1 cellular context compared by ENCODE assay signal in the genomic region with DNA sequence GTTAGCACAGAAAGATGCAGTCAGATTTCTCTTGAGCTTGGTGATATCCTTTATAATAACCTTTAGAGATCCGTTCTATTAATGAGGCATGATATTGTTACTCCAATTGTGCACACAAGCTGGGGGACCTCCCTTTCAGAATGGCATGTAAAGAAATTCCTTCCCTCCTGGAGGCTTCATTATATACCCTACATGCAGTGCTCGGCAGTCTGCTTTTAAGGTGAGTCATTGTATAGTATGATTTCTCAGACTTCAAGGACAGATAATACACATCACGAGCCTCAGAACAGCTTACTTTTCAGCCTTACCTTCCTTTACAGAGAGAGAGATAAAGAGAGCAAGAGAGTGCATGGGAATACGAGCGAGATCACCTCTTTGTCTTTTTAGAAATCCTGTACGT.
TF ChIP-seq lines count a peak whose summit lies in the region.

No MANE protein-coding gene starts in this region.

TF ChIP-seq in GM23338, 12 proteins besides CTCF, POLR2A, EP300 and RAD21 (continued from another document):
- no peak for TF ChIP-seq ZNF331 (CRISPR knock-in tag; IDR thresholded peaks at IDR 0.05; ENCODE audit: low read depth)
- no peak for TF ChIP-seq EZH2phosphoT487 (IDR thresholded peaks at IDR 0.05; ENCODE audit: unreplicated experiment)
- no peak for TF ChIP-seq STAT1 (IDR thresholded peaks at IDR 0.05; ENCODE audit: unreplicated experiment)
- TF ChIP-seq POLR2AphosphoS5 (IDR thresholded peaks at IDR 0.05; ENCODE audit: low read depth), result no peak
- TF ChIP-seq, protein P1, sequence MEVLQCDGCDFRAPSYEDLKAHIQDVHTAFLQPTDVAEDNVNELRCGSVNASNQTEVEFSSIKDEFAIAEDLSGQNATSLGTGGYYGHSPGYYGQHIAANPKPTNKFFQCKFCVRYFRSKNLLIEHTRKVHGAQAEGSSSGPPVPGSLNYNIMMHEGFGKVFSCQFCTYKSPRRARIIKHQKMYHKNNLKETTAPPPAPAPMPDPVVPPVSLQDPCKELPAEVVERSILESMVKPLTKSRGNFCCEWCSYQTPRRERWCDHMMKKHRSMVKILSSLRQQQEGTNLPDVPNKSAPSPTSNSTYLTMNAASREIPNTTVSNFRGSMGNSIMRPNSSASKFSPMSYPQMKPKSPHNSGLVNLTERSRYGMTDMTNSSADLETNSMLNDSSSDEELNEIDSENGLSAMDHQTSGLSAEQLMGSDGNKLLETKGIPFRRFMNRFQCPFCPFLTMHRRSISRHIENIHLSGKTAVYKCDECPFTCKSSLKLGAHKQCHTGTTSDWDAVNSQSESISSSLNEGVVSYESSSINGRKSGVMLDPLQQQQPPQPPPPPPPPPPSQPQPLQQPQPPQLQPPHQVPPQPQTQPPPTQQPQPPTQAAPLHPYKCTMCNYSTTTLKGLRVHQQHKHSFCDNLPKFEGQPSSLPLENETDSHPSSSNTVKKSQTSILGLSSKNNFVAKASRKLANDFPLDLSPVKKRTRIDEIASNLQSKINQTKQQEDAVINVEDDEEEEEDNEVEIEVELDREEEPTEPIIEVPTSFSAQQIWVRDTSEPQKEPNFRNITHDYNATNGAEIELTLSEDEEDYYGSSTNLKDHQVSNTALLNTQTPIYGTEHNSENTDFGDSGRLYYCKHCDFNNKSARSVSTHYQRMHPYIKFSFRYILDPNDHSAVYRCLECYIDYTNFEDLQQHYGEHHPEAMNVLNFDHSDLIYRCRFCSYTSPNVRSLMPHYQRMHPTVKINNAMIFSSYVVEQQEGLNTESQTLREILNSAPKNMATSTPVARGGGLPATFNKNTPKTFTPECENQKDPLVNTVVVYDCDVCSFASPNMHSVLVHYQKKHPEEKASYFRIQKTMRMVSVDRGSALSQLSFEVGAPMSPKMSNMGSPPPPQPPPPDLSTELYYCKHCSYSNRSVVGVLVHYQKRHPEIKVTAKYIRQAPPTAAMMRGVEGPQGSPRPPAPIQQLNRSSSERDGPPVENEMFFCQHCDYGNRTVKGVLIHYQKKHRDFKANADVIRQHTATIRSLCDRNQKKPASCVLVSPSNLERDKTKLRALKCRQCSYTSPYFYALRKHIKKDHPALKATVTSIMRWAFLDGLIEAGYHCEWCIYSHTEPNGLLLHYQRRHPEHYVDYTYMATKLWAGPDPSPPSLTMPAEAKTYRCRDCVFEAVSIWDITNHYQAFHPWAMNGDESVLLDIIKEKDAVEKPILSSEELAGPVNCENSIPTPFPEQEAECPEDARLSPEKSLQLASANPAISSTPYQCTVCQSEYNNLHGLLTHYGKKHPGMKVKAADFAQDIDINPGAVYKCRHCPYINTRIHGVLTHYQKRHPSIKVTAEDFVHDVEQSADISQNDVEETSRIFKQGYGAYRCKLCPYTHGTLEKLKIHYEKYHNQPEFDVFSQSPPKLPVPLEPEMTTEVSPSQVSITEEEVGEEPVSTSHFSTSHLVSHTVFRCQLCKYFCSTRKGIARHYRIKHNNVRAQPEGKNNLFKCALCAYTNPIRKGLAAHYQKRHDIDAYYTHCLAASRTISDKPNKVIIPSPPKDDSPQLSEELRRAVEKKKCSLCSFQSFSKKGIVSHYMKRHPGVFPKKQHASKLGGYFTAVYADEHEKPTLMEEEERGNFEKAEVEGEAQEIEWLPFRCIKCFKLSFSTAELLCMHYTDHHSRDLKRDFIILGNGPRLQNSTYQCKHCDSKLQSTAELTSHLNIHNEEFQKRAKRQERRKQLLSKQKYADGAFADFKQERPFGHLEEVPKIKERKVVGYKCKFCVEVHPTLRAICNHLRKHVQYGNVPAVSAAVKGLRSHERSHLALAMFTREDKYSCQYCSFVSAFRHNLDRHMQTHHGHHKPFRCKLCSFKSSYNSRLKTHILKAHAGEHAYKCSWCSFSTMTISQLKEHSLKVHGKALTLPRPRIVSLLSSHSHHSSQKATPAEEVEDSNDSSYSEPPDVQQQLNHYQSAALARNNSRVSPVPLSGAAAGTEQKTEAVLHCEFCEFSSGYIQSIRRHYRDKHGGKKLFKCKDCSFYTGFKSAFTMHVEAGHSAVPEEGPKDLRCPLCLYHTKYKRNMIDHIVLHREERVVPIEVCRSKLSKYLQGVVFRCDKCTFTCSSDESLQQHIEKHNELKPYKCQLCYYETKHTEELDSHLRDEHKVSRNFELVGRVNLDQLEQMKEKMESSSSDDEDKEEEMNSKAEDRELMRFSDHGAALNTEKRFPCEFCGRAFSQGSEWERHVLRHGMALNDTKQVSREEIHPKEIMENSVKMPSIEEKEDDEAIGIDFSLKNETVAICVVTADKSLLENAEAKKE (CRISPR knock-in tag; IDR thresholded peaks at IDR 0.05), result no peak
- TF ChIP-seq, protein P2, sequence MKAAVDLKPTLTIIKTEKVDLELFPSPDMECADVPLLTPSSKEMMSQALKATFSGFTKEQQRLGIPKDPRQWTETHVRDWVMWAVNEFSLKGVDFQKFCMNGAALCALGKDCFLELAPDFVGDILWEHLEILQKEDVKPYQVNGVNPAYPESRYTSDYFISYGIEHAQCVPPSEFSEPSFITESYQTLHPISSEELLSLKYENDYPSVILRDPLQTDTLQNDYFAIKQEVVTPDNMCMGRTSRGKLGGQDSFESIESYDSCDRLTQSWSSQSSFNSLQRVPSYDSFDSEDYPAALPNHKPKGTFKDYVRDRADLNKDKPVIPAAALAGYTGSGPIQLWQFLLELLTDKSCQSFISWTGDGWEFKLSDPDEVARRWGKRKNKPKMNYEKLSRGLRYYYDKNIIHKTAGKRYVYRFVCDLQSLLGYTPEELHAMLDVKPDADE (IDR thresholded peaks at IDR 0.05), result no peak
